9 cellular contexts compared by ENCODE assay signal in the genomic region with DNA sequence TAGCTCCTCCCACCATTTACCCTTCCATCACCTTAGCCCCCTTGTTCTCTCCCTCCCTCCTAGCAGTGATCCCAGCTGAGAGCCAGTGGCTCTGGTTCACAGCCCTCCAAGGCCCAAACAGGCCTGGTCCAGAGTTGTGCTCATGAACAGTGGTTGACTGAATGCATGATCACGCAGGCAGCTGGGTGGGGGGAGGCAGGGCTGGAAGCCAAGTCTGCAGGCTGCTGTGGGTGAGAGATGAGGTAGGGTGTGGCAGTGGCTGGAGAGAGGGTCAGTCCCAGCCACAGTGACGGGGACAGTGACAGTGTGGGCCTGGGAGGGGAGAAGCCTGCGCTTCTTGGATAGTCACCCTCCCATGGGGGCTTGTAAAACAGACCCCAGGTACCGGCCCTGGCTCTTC. TPM values are rescaled to one million over a fixed set of nuclear protein-coding genes. Genes with fewer than 3 reads are reported as not detected.
"Had no signal": no experiment of that assay in that cellular context is flagged by ENCODE, and none has a peak within 500 bp of the region (broad histone marks: within the 10 kb centered on the region; RNA-seq: fewer than 3 reads in every experiment).

No MANE protein-coding gene starts in this region.

- FAIRE-seq: HepG2, HTR-8/SVneo, K562 had no signal

- H3K27ac ChIP-seq: HL-60 had no signal

- H3K9me3 Mint-ChIP-seq: IgD-negative memory B cell had no signal

- H3K4me1 Mint-ChIP-seq: IgD-negative memory B cell had no signal

- H3K4me3 ChIP-seq: K562 had no signal

- ATAC-seq: HepG2, K562 had no signal

- H3K4me3 Mint-ChIP-seq: IgD-negative memory B cell had no signal

- H3K36me3 Mint-ChIP-seq: IgD-negative memory B cell had no signal

- DNase-seq: IMR-90, KBM-7 had no signal

- H3K27ac Mint-ChIP-seq: IgD-negative memory B cell had no signal

RNA-seq across cellular contexts. Expression of a gene that starts 22.2 kb away (rescaled TPM):
- total RNA-seq: HepG2, HT-29, HT1080, IMR-90, K562 had no signal
- polyA plus RNA-seq: HepG2, IgD-negative memory B cell, IMR-90, K562 had no signal

RNA-seq across cellular contexts. Expression of a gene that starts 51.0 kb away (rescaled TPM):
- total RNA-seq: HepG2, HT-29, HT1080, IMR-90 had no signal
- polyA plus RNA-seq: HepG2, IgD-negative memory B cell, IMR-90, K562 had no signal

RNA-seq across cellular contexts. Expression of a gene that starts 58.0 kb away (rescaled TPM):
- total RNA-seq: HepG2, HT-29, HT1080, IMR-90 had no signal
- polyA plus RNA-seq: HepG2, IgD-negative memory B cell, IMR-90, K562 had no signal
